Comparison of ENCODE assay signal across 8 cellular contexts in the genomic region with DNA sequence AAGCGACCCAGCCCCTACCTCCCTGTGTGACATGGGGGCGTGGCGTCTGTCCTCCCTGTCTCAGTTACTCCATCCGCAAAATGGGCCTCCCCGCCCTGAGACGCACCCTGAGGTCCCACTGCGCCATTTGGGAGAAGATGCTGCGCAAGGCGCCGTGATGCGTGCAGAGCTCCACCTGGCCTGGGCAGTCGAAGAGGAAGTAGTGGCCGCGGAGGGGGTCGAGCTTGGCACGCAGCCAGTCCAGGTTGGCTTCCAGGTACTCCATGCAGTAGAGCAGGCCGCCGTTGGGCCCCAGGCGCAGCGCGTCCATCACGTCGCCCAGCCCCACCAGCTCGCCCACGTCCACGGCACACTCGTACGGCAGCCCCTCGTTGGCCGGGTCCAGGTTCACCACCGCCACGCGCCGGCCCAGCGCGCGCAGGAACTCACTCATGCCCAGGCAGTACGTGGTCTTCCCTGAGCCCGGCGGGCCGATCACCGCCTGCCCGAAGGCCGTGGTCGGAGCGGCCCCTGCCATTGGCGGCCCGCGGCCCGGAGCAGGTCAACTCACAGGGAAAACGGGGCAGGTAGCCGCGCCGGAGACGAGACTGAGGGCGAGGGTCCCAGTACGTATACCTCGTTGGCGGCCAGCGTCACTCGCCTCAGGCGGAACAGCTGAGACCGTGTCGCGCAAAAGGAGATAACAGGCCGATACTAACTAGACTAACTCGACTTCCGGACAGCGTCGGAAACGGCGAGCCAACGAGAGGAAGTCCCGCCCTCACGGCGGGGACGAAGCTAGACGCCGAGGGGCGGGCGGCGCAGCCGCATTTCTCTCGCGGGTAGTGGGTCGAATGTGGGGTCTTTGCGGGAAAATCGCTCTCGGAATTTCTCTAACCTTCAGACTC. TPM values are rescaled to one million over a fixed set of nuclear protein-coding genes. Genes with fewer than 3 reads are reported as not detected.
DNase-seq lines count a peak whose midpoint lies in the region; ATAC-seq and TF ChIP-seq lines count a peak whose summit lies in the region.

Gene GPN2 (minus strand): TSS at position 704 of the 887 bp plus-strand sequence. CDS start 187 bp downstream, at position 517.

- intact Hi-C loops in T-helper 2 cell treated with Interferon-gamma antibody and Interleukin-4, amounts not matched to agents 100 ng/mL and 5 ng/mL, for 36 hours (cut with micrococcal nuclease), result no loop called here
- intact Hi-C loops in right cardiac atrium (cut with DNase I), result no loop called here
- intact Hi-C loops in uterus (cut with DNase I; ENCODE audit: low total_unique reads), result no loop called here

- ATAC-seq in HG02610 (IDR thresholded peaks at IDR 0.05; ENCODE audit: unreplicated experiment) (peak; percentile 87), right cardiac atrium (peak; percentile 94)

- peak; percentile 55 for DNase-seq in GM12864 (ENCODE audit: low read depth)
- DNase-seq in NCI-H1092 treated with DMSO at 0.1 percent for 48 hours (lab: John Stamatoyannopoulos, UW), result peak; percentile 82
- DNase-seq in anterior cingulate cortex (lab: John Stamatoyannopoulos, UW), result peak; percentile 13 to 88 (median 72)
- DNase-seq in right cardiac atrium, result peak; percentile 77 to 92 (median 92)
- peak; percentile 81 for DNase-seq in putamen (ENCODE audit: low spot score)
- DNase-seq in uterus, result peak; percentile 64 to 74

- H3K9me3 ChIP-seq in right cardiac atrium (ENCODE audit: control insufficient read depth, low read length) (no peaks in the 10 kb centered on the region), uterus (no peaks in the 10 kb centered on the region)

- WGBS in right cardiac atrium, result 1% methylated on average over 89 of the region's 89 CpGs

- H3K27me3 ChIP-seq in right cardiac atrium (ENCODE audit: control insufficient read depth, insufficient read depth), result no peaks in the 10 kb centered on the region
- H3K27me3 ChIP-seq in uterus, result no peaks in the 10 kb centered on the region

- TF ChIP-seq POLR2A in uterus (IDR thresholded peaks at IDR 0.05), result peak; percentile 42 to 57

- no peaks in the 10 kb centered on the region for H3K36me3 ChIP-seq in uterus

- TF ChIP-seq CTCF in GM12864 (IDR thresholded peaks at IDR 0.05; ENCODE audit: low read depth, low read length, missing control alignments) (no peak), uterus (IDR thresholded peaks at IDR 0.05) (no peak)

- H3K4me1 ChIP-seq in right cardiac atrium (ENCODE audit: control insufficient read depth, insufficient read depth, low read length) (no peaks in the 10 kb centered on the region), uterus (no peaks in the 10 kb centered on the region)

- H3K4me3 ChIP-seq in GM12864 (ENCODE audit: low read depth, low read length) (peak within 1 kb of the TSS; percentile 72), right cardiac atrium (ENCODE audit: low read length) (peak within 1 kb of the TSS; percentile 74), uterus (peak within 1 kb of the TSS; percentile 73 to 79)

- H3K27ac ChIP-seq in right cardiac atrium (ENCODE audit: low read length) (peak within 1 kb of the TSS; percentile 89), uterus (peak within 1 kb of the TSS; percentile 85 to 89)

RNA-seq across cellular contexts. Expression of gene GPN2, which starts in this region (rescaled TPM):
- total RNA-seq in T-helper 2 cell treated with Interferon-gamma antibody and Interleukin-4, amounts not matched to agents 100 ng/mL and 5 ng/mL, for 36 hours, result 33.1 and 36.4 TPM in 2 replicates
- total RNA-seq in right cardiac atrium (10 to 100 TPM; 14.8 to 18.4 (median 15.8) TPM), uterus (10 to 100 TPM in 3 of 4 donors, 1 to 10 TPM in 1; 3.5 to 21.7 (median 11.4) TPM)
- 10.4 TPM for polyA plus RNA-seq in right cardiac atrium

Comparison
In these comparisons a context has a peak if more than half of its experiments do, and no peak if none do; other contexts are left out.
1. Peak in every context shown above with its lines: DNase-seq, ATAC-seq, H3K4me3 ChIP-seq and H3K27ac ChIP-seq.